In genomic region chr2:195531754-195532153, GRCh38 we compare ENCODE assay signal across 12 cellular contexts.
DNase-seq lines count a peak whose midpoint lies in the region; ATAC-seq and TF ChIP-seq lines count a peak whose summit lies in the region.
"Had no signal": no experiment of that assay in that cellular context is flagged by ENCODE, and none has a peak within 500 bp of the region (broad histone marks: within the 10 kb centered on the region; RNA-seq: fewer than 3 reads in every experiment).

No MANE protein-coding gene starts in this region.

- peak overlapping the region; percentile 97 for H3K27ac Mint-ChIP-seq in CD8-positive, alpha-beta T cell
- H3K27ac Mint-ChIP-seq in activated CD4-positive, alpha-beta memory T cell treated with anti-CD3 and anti-CD28 coated beads for 36 hours: peak overlapping the region; percentile 98

- H3K9me3 ChIP-seq in A673 (ENCODE audit: low read depth, low read length, poor library complexity, severe bottlenecking): no peaks in the 10 kb centered on the region
- H3K9me3 ChIP-seq in CD8-positive, alpha-beta T cell (ENCODE audit: low read length): no peaks in the 10 kb centered on the region
- no peaks in the 10 kb centered on the region for H3K9me3 ChIP-seq in heart left ventricle
- H3K9me3 ChIP-seq in tibial nerve: no peaks in the 10 kb centered on the region

- H3K4me3 Mint-ChIP-seq in CD8-positive, alpha-beta T cell: peak overlapping the region; percentile 18
- peak overlapping the region; percentile 79 for H3K4me3 Mint-ChIP-seq in activated CD4-positive, alpha-beta memory T cell treated with anti-CD3 and anti-CD28 coated beads for 36 hours

- H3K27me3 ChIP-seq in A673 (replicated peaks; ENCODE audit: insufficient read depth, low read depth, low read length, poor library complexity): no peaks in the 10 kb centered on the region
- no peaks in the 10 kb centered on the region for H3K27me3 ChIP-seq in CD8-positive, alpha-beta T cell (ENCODE audit: insufficient read depth, low read length)
- no peaks in the 10 kb centered on the region for H3K27me3 ChIP-seq in heart left ventricle
- no peaks in the 10 kb centered on the region for H3K27me3 ChIP-seq in tibial nerve

- CTCF ChIA-PET in A673 (lab: Charles Lee): no interaction called here
- CTCF ChIA-PET in CD8-positive, alpha-beta T cell (lab: Charles Lee): interaction anchor here (9.0 kb wide), 1 partner anchor 127 kb away, joined by 87 read pairs; the partner anchor contains the start of gene SLC39A10
- CTCF ChIA-PET in activated CD4-positive, alpha-beta memory T cell treated with anti-CD3 and anti-CD28 coated beads for 36 hours (lab: Charles Lee): interaction anchor here (0.6 to 8.7 kb wide), 4 partner anchors 29 to 129 kb away, joined by 3 to 60 read pairs (median 26); no protein-coding TSS in a partner anchor

- peaks cover 58% of the 10 kb centered on the region for H3K4me1 Mint-ChIP-seq in CD8-positive, alpha-beta T cell (ENCODE audit: low read depth)
- H3K4me1 Mint-ChIP-seq in activated CD4-positive, alpha-beta memory T cell treated with anti-CD3 and anti-CD28 coated beads for 36 hours (ENCODE audit: low read depth): peaks cover 58% of the 10 kb centered on the region

- ATAC-seq in CD8-positive, alpha-beta T cell: no peak
- ATAC-seq in heart left ventricle (no peak), HG02571 (IDR thresholded peaks at IDR 0.05; ENCODE audit: unreplicated experiment) (no peak)

- DNase-seq in A673 (ENCODE audit: low spot score) (peak; percentile 70), fibroblast of the aortic adventitia (ENCODE audit: low read depth) (peak; percentile 87), heart left ventricle (no peak), tibial nerve (ENCODE audit: low spot score in 2 of 2) (no peak)
- no peak for DNase-seq in CD8-positive, alpha-beta T cell
- no peak for DNase-seq in activated CD4-positive, alpha-beta memory T cell treated with anti-CD3 and anti-CD28 coated beads for 36 hours
- no peak for DNase-seq in stimulated activated CD4-positive, alpha-beta T cell treated with anti-CD3 and anti-CD28 coated beads, Interleukin-1b, Interleukin-23, amount 100 ng/mL, for 48 hours
- DNase-seq: MM.1S; NCI-H2171 treated with DMSO at 0.1 percent for 48 hours; stimulated activated CD8-positive, alpha-beta memory T cell treated with anti-CD3 and anti-CD28 coated beads, Interleukin-4, amount 100 ng/mL, for 48 hours; T-helper 9 cell had no signal

- no peak overlapping the region for H3K4me3 ChIP-seq in A673 (ENCODE audit: low read depth, low read length, poor library complexity, severe bottlenecking)
- H3K4me3 ChIP-seq in CD8-positive, alpha-beta T cell (ENCODE audit: low read depth, low read length): no peak overlapping the region
- H3K4me3 ChIP-seq in fibroblast of the aortic adventitia (ENCODE audit: low read depth, low read length): no peak overlapping the region
- H3K4me3 ChIP-seq in heart left ventricle: no peak overlapping the region
- H3K4me3 ChIP-seq in tibial nerve: no peak overlapping the region

- H3K4me1 ChIP-seq in A673 (ENCODE audit: insufficient read depth, low read length, poor library complexity, severe bottlenecking) (peaks cover 39% of the 10 kb centered on the region), heart left ventricle (peaks cover 0 to 55% (median 6%) of the 10 kb centered on the region in 12 donors), tibial nerve (peaks cover 0 to 10% (median 4%) of the 10 kb centered on the region in 4 donors)
- H3K4me1 ChIP-seq in CD8-positive, alpha-beta T cell (ENCODE audit: insufficient read depth, low read length): peaks cover 57% of the 10 kb centered on the region

- intact Hi-C loops in A673 (cut with micrococcal nuclease; ENCODE audit: unreplicated experiment): no loop called here
- intact Hi-C loops in CD8-positive, alpha-beta T cell (cut with DNase I, micrococcal nuclease): loop anchor here (10.0 kb wide), 3 partner anchors 533 to 653 kb away; partner anchors contain the start of genes DNAH7 (in 1 of the 2) and STK17B (in 1 of the 2)
- intact Hi-C loops in activated CD4-positive, alpha-beta memory T cell treated with anti-CD3 and anti-CD28 coated beads for 36 hours (cut with micrococcal nuclease): loop anchor here (2.0 to 10.0 kb wide), 5 partner anchors 171 to 1773 kb away; partner anchors contain the start of gene DNAH7
- intact Hi-C loops in heart left ventricle (cut with DNase I): no loop called here

- TF ChIP-seq EP300 in tibial nerve (IDR thresholded peaks at IDR 0.05): no peak

- peaks cover 3% of the 10 kb centered on the region for H3K36me3 Mint-ChIP-seq in CD8-positive, alpha-beta T cell
- H3K36me3 Mint-ChIP-seq in activated CD4-positive, alpha-beta memory T cell treated with anti-CD3 and anti-CD28 coated beads for 36 hours: peaks cover 7% of the 10 kb centered on the region

- POLR2A ChIA-PET in A673 (lab: Charles Lee; ENCODE audit: low non-redundant PET): interaction anchor here (0.6 kb wide), 1 partner anchor 36 kb away, joined by 3 read pairs; no protein-coding TSS in a partner anchor
- POLR2A ChIA-PET in CD8-positive, alpha-beta T cell (lab: Charles Lee): interaction anchor here (1.2 to 9.8 kb wide), 3 partner anchors 29 to 131 kb away, joined by 3 to 120 read pairs (median 60); partner anchors contain the start of gene SLC39A10
- POLR2A ChIA-PET in activated CD4-positive, alpha-beta memory T cell treated with anti-CD3 and anti-CD28 coated beads for 36 hours (lab: Charles Lee): interaction anchor here (1.0 to 7.2 kb wide), 2 partner anchors 29 to 128 kb away, joined by 3 to 127 read pairs; no protein-coding TSS in a partner anchor

- BruUV-seq in A673 (replicated peaks; lab: Mats Ljungman, UMichigan): no TSS peak

- H3K27me3 Mint-ChIP-seq in CD8-positive, alpha-beta T cell (ENCODE audit: low read depth): no peaks in the 10 kb centered on the region
- no peaks in the 10 kb centered on the region for H3K27me3 Mint-ChIP-seq in activated CD4-positive, alpha-beta memory T cell treated with anti-CD3 and anti-CD28 coated beads for 36 hours

- WGBS in heart left ventricle, 4 donors: 59 to 70% (median 61%) methylated on average over 2 of the region's 2 CpGs
- WGBS in tibial nerve, 2 donors: 51 to 58% methylated on average over 2 of the region's 2 CpGs

- H3K27ac ChIP-seq in A673 (ENCODE audit: low read depth, low read length, poor library complexity, severe bottlenecking) (peak overlapping the region; percentile 47), heart left ventricle (peak overlapping the region in 1 of 12 donors; percentile 48), tibial nerve (no peak overlapping the region)
- H3K27ac ChIP-seq in CD8-positive, alpha-beta T cell (ENCODE audit: low read depth, low read length): no peak overlapping the region

- TF ChIP-seq POLR2A in heart left ventricle (IDR thresholded peaks at IDR 0.05): no peak
- no peak for TF ChIP-seq POLR2A in tibial nerve (IDR thresholded peaks at IDR 0.05)

- H3K36me3 ChIP-seq in A673 (ENCODE audit: insufficient read depth, low read length, poor library complexity, severe bottlenecking) (no peaks in the 10 kb centered on the region), heart left ventricle (no peaks in the 10 kb centered on the region), tibial nerve (no peaks in the 10 kb centered on the region)
- no peaks in the 10 kb centered on the region for H3K36me3 ChIP-seq in CD8-positive, alpha-beta T cell (ENCODE audit: insufficient read depth, low read length)

- peaks cover 6% of the 10 kb centered on the region for H3K9me3 Mint-ChIP-seq in CD8-positive, alpha-beta T cell
- H3K9me3 Mint-ChIP-seq in activated CD4-positive, alpha-beta memory T cell treated with anti-CD3 and anti-CD28 coated beads for 36 hours: peaks cover 7% of the 10 kb centered on the region

- TF ChIP-seq CTCF in A673 (conservative IDR thresholded peaks at IDR 0.05; ENCODE audit: low read depth, low read length) (0 out of 2 replicates have a peak, but pooled peaks have one; percentile 11), fibroblast of the aortic adventitia (IDR thresholded peaks at IDR 0.05; ENCODE audit: insufficient read depth, low read length) (peak; percentile 33), heart left ventricle (IDR thresholded peaks at IDR 0.05) (no peak), tibial nerve (IDR thresholded peaks at IDR 0.05) (no peak)
- TF ChIP-seq CTCF in CD8-positive, alpha-beta T cell (IDR thresholded peaks at IDR 0.05): no peak

Comparison
In these comparisons a context has a peak if more than half of its experiments do, and no peak if none do; other contexts are left out.
1. DNase-seq: peak in A673 (single experiment) and fibroblast of the aortic adventitia (single experiment); none in CD8-positive, alpha-beta T cell (0 of 7), activated CD4-positive, alpha-beta memory T cell treated with anti-CD3 and anti-CD28 coated beads for 36 hours (single experiment), heart left ventricle (0 of 5), tibial nerve (0 of 2) and stimulated activated CD4-positive, alpha-beta T cell treated with anti-CD3 and anti-CD28 coated beads, Interleukin-1b, Interleukin-23, amount 100 ng/mL, for 48 hours (single experiment).
2. CTCF ChIP-seq: peak in A673 (single experiment) and fibroblast of the aortic adventitia (single experiment); none in CD8-positive, alpha-beta T cell (single experiment), heart left ventricle (0 of 12) and tibial nerve (0 of 5).
3. intact Hi-C loops: an anchor here in CD8-positive, alpha-beta T cell (10.0 kb wide) and activated CD4-positive, alpha-beta memory T cell treated with anti-CD3 and anti-CD28 coated beads for 36 hours (2.0 to 10.0 kb wide); none called in A673 and heart left ventricle.